ENCODE assay signal across 2 cellular contexts in the genomic region with DNA sequence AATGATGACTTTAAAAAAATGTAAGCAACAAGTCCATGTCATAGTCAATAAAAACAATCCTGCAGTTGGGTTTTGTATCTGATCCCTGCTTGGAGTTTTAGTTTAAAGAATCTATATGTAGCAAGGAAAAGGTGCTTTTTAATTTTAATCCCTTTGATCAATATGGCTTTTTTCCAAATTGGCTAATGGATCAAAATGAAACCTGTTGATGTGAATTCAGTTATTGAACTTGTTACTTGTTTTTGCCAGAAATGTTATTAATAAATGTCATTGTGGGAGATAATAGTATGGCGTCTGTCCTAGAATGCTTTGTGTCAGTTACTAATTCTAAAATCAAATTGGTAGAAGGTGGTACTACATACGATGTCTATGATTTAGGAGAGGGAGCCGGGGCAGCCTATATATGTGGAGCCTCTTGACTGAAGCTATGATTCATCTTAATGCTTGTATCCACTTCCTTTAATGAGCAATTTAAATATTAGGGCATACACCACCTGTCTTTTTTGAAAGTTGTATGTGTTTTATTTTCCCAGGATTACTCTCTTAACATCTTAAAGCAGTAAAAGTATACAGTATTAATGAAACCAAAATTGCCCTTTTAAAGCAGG.
TF ChIP-seq lines count a peak whose summit lies in the region.

No MANE protein-coding gene starts in this region.

TF ChIP-seq in A549, 52 proteins besides CTCF, POLR2A, EP300 and RAD21:
- no peak for TF ChIP-seq EHF (CRISPR knock-in tag; IDR thresholded peaks at IDR 0.05)
- TF ChIP-seq ZC3H11A (IDR thresholded peaks at IDR 0.05) = no peak
- TF ChIP-seq MAZ (IDR thresholded peaks at IDR 0.05; ENCODE audit: borderline replicate concordance, low read depth, low read length) = no peak
- TF ChIP-seq RARB (CRISPR knock-in tag; IDR thresholded peaks at IDR 0.05) = peak; percentile 7; the same call in 1 of the 2 replicates
- TF ChIP-seq JUNB (IDR thresholded peaks at IDR 0.05) = 0 out of 2 replicates have a peak, but pooled peaks have one; percentile 9
- no peak for TF ChIP-seq SREBF2 (IDR thresholded peaks at IDR 0.05)
- TF ChIP-seq, protein P1, sequence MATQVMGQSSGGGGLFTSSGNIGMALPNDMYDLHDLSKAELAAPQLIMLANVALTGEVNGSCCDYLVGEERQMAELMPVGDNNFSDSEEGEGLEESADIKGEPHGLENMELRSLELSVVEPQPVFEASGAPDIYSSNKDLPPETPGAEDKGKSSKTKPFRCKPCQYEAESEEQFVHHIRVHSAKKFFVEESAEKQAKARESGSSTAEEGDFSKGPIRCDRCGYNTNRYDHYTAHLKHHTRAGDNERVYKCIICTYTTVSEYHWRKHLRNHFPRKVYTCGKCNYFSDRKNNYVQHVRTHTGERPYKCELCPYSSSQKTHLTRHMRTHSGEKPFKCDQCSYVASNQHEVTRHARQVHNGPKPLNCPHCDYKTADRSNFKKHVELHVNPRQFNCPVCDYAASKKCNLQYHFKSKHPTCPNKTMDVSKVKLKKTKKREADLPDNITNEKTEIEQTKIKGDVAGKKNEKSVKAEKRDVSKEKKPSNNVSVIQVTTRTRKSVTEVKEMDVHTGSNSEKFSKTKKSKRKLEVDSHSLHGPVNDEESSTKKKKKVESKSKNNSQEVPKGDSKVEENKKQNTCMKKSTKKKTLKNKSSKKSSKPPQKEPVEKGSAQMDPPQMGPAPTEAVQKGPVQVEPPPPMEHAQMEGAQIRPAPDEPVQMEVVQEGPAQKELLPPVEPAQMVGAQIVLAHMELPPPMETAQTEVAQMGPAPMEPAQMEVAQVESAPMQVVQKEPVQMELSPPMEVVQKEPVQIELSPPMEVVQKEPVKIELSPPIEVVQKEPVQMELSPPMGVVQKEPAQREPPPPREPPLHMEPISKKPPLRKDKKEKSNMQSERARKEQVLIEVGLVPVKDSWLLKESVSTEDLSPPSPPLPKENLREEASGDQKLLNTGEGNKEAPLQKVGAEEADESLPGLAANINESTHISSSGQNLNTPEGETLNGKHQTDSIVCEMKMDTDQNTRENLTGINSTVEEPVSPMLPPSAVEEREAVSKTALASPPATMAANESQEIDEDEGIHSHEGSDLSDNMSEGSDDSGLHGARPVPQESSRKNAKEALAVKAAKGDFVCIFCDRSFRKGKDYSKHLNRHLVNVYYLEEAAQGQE (IDR thresholded peaks at IDR 0.05) = peak; percentile 29; the same call in 1 of the 2 replicates
- no peak for TF ChIP-seq EHMT2 (IDR thresholded peaks at IDR 0.05; ENCODE audit: low read depth)
- no peak for TF ChIP-seq SMC3 (IDR thresholded peaks at IDR 0.05)

TF ChIP-seq in GM12878, 131 proteins besides CTCF, POLR2A, EP300 and RAD21:
- TF ChIP-seq, protein P2, sequence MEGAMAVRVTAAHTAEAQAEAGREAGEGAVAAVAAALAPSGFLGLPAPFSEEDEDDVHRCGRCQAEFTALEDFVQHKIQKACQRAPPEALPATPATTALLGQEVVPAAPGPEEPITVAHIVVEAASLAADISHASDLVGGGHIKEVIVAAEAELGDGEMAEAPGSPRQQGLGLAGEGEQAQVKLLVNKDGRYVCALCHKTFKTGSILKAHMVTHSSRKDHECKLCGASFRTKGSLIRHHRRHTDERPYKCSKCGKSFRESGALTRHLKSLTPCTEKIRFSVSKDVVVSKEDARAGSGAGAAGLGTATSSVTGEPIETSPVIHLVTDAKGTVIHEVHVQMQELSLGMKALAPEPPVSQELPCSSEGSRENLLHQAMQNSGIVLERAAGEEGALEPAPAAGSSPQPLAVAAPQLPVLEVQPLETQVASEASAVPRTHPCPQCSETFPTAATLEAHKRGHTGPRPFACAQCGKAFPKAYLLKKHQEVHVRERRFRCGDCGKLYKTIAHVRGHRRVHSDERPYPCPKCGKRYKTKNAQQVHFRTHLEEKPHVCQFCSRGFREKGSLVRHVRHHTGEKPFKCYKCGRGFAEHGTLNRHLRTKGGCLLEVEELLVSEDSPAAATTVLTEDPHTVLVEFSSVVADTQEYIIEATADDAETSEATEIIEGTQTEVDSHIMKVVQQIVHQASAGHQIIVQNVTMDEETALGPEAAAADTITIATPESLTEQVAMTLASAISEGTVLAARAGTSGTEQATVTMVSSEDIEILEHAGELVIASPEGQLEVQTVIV (IDR thresholded peaks at IDR 0.05; ENCODE audit: borderline replicate concordance, partially characterized antibody) = no peak
- TF ChIP-seq ATF7 (IDR thresholded peaks at IDR 0.05; ENCODE audit: low read depth) (no peak), MEF2B (IDR thresholded peaks at IDR 0.05; ENCODE audit: partially characterized antibody, poor library complexity, severe bottlenecking) (no peak), PML (IDR thresholded peaks at IDR 0.05; ENCODE audit: low read length) (no peak), NFXL1 (IDR thresholded peaks at IDR 0.05; ENCODE audit: borderline replicate concordance) (no peak), IKZF2 (IDR thresholded peaks at IDR 0.05) (no peak), ZBED1 (IDR thresholded peaks at IDR 0.05; ENCODE audit: borderline replicate concordance) (no peak), ZNF622 (IDR thresholded peaks at IDR 0.05) (no peak), RUNX3 (IDR thresholded peaks at IDR 0.05; ENCODE audit: low read length) (no peak), POLR2AphosphoS5 (IDR thresholded peaks at IDR 0.05; ENCODE audit: low read length) (no peak), BRCA1 (IDR thresholded peaks at IDR 0.05; ENCODE audit: low read depth, low read length) (no peak)
- TF ChIP-seq, protein P3, sequence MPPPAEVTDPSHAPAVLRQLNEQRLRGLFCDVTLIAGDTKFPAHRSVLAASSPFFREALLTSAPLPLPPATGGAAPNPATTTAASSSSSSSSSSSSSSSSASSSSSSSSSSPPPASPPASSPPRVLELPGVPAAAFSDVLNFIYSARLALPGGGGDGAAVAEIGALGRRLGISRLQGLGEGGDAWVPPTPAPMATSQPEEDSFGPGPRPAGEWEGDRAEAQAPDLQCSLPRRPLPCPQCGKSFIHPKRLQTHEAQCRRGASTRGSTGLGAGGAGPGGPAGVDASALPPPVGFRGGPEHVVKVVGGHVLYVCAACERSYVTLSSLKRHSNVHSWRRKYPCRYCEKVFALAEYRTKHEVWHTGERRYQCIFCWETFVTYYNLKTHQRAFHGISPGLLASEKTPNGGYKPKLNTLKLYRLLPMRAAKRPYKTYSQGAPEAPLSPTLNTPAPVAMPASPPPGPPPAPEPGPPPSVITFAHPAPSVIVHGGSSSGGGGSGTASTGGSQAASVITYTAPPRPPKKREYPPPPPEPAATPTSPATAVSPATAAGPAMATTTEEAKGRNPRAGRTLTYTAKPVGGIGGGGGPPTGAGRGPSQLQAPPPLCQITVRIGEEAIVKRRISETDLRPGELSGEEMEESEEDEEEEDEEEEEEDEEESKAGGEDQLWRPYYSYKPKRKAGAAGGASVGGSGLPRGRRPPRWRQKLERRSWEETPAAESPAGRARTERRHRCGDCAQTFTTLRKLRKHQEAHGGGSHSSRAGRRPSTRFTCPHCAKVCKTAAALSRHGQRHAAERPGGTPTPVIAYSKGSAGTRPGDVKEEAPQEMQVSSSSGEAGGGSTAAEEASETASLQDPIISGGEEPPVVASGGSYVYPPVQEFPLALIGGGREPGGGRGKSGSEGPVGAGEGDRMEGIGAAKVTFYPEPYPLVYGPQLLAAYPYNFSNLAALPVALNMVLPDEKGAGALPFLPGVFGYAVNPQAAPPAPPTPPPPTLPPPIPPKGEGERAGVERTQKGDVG (CRISPR knock-in tag; IDR thresholded peaks at IDR 0.05) = no peak
- TF ChIP-seq, protein P4, sequence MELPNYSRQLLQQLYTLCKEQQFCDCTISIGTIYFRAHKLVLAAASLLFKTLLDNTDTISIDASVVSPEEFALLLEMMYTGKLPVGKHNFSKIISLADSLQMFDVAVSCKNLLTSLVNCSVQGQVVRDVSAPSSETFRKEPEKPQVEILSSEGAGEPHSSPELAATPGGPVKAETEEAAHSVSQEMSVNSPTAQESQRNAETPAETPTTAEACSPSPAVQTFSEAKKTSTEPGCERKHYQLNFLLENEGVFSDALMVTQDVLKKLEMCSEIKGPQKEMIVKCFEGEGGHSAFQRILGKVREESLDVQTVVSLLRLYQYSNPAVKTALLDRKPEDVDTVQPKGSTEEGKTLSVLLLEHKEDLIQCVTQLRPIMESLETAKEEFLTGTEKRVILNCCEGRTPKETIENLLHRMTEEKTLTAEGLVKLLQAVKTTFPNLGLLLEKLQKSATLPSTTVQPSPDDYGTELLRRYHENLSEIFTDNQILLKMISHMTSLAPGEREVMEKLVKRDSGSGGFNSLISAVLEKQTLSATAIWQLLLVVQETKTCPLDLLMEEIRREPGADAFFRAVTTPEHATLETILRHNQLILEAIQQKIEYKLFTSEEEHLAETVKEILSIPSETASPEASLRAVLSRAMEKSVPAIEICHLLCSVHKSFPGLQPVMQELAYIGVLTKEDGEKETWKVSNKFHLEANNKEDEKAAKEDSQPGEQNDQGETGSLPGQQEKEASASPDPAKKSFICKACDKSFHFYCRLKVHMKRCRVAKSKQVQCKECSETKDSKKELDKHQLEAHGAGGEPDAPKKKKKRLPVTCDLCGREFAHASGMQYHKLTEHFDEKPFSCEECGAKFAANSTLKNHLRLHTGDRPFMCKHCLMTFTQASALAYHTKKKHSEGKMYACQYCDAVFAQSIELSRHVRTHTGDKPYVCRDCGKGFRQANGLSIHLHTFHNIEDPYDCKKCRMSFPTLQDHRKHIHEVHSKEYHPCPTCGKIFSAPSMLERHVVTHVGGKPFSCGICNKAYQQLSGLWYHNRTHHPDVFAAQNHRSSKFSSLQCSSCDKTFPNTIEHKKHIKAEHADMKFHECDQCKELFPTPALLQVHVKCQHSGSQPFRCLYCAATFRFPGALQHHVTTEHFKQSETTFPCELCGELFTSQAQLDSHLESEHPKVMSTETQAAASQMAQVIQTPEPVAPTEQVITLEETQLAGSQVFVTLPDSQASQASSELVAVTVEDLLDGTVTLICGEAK (IDR thresholded peaks at IDR 0.05; ENCODE audit: borderline replicate concordance) = no peak
- TF ChIP-seq, protein P5, sequence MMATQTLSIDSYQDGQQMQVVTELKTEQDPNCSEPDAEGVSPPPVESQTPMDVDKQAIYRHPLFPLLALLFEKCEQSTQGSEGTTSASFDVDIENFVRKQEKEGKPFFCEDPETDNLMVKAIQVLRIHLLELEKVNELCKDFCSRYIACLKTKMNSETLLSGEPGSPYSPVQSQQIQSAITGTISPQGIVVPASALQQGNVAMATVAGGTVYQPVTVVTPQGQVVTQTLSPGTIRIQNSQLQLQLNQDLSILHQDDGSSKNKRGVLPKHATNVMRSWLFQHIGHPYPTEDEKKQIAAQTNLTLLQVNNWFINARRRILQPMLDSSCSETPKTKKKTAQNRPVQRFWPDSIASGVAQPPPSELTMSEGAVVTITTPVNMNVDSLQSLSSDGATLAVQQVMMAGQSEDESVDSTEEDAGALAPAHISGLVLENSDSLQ (IDR thresholded peaks at IDR 0.05) = no peak
